ENCODE assay signal across 2 cellular contexts in the genomic region with DNA sequence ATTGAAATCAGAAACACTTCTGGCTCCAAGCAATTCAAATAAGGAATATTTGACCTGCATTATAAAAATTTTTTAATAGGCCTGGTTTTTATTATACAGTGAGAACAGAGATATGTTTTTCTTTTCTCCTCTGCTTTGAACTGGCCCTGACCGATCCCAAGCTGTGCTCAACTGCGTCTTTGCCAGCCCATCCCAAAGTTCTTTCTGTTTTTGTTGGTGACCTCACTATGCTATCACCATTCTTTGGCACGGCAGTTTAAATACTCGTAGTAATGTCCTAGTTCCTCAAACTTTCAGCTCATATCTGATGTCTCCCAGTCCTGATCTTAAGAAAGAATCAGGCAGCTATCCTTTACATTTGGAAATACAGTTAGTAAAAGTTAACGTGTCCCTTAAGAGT.
TF ChIP-seq lines count a peak whose summit lies in the region.

No MANE protein-coding gene starts in this region.

TF ChIP-seq in GM23338, 12 proteins besides CTCF, POLR2A, EP300 and RAD21:
- no peak for TF ChIP-seq JUNB (IDR thresholded peaks at IDR 0.05; ENCODE audit: unreplicated experiment)
- TF ChIP-seq, protein P1, sequence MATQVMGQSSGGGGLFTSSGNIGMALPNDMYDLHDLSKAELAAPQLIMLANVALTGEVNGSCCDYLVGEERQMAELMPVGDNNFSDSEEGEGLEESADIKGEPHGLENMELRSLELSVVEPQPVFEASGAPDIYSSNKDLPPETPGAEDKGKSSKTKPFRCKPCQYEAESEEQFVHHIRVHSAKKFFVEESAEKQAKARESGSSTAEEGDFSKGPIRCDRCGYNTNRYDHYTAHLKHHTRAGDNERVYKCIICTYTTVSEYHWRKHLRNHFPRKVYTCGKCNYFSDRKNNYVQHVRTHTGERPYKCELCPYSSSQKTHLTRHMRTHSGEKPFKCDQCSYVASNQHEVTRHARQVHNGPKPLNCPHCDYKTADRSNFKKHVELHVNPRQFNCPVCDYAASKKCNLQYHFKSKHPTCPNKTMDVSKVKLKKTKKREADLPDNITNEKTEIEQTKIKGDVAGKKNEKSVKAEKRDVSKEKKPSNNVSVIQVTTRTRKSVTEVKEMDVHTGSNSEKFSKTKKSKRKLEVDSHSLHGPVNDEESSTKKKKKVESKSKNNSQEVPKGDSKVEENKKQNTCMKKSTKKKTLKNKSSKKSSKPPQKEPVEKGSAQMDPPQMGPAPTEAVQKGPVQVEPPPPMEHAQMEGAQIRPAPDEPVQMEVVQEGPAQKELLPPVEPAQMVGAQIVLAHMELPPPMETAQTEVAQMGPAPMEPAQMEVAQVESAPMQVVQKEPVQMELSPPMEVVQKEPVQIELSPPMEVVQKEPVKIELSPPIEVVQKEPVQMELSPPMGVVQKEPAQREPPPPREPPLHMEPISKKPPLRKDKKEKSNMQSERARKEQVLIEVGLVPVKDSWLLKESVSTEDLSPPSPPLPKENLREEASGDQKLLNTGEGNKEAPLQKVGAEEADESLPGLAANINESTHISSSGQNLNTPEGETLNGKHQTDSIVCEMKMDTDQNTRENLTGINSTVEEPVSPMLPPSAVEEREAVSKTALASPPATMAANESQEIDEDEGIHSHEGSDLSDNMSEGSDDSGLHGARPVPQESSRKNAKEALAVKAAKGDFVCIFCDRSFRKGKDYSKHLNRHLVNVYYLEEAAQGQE (IDR thresholded peaks at IDR 0.05; ENCODE audit: unreplicated experiment) = no peak
- no peak for TF ChIP-seq CREB1 (CRISPR knock-in tag; IDR thresholded peaks at IDR 0.05; ENCODE audit: low read depth)
- no peak for TF ChIP-seq NANOG (IDR thresholded peaks at IDR 0.05; ENCODE audit: borderline replicate concordance)

TF ChIP-seq in H1, 55 proteins besides CTCF, POLR2A, EP300 and RAD21:
- TF ChIP-seq POLR2AphosphoS5 (IDR thresholded peaks at IDR 0.05; ENCODE audit: low read depth, low read length) (no peak), BACH1 (IDR thresholded peaks at IDR 0.05; ENCODE audit: low read length) (no peak), JUND (IDR thresholded peaks at IDR 0.05; ENCODE audit: low read length) (no peak), CBX8 (IDR thresholded peaks at IDR 0.05; ENCODE audit: borderline replicate concordance, low read depth, low read length) (no peak), SRF (IDR thresholded peaks at IDR 0.05; ENCODE audit: low read depth, low read length) (no peak), EZH2 (IDR thresholded peaks at IDR 0.05; ENCODE audit: low read depth, low read length, severe bottlenecking) (no peak), RBBP5 (IDR thresholded peaks at IDR 0.05; ENCODE audit: borderline replicate concordance, low read depth, low read length) (no peak), TBP (IDR thresholded peaks at IDR 0.05; ENCODE audit: low read depth, low read length) (no peak), TEAD4 (IDR thresholded peaks at IDR 0.05; ENCODE audit: low read depth, low read length) (no peak), SAP30 (IDR thresholded peaks at IDR 0.05; ENCODE audit: insufficient read depth, insufficient replicate concordance, low read length) (no peak), NANOG (IDR thresholded peaks at IDR 0.05; ENCODE audit: insufficient read depth, low read depth, low read length, poor library complexity, severe bottlenecking) (no peak), KDM5A (IDR thresholded peaks at IDR 0.05; ENCODE audit: low read length) (no peak), GTF2F1 (IDR thresholded peaks at IDR 0.05; ENCODE audit: borderline replicate concordance, low read depth, low read length) (no peak), ZNF274 (IDR thresholded peaks at IDR 0.05; ENCODE audit: borderline replicate concordance, extremely low read depth, low read length) (no peak), TAF1 (IDR thresholded peaks at IDR 0.05; ENCODE audit: low read depth, low read length) (no peak), POU5F1 (IDR thresholded peaks at IDR 0.05; ENCODE audit: low read depth, low read length) (no peak)
- TF ChIP-seq, protein P2, sequence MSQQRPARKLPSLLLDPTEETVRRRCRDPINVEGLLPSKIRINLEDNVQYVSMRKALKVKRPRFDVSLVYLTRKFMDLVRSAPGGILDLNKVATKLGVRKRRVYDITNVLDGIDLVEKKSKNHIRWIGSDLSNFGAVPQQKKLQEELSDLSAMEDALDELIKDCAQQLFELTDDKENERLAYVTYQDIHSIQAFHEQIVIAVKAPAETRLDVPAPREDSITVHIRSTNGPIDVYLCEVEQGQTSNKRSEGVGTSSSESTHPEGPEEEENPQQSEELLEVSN (IDR thresholded peaks at IDR 0.05) = no peak
